ENCODE assay signal across 8 cellular contexts in the genomic region with DNA sequence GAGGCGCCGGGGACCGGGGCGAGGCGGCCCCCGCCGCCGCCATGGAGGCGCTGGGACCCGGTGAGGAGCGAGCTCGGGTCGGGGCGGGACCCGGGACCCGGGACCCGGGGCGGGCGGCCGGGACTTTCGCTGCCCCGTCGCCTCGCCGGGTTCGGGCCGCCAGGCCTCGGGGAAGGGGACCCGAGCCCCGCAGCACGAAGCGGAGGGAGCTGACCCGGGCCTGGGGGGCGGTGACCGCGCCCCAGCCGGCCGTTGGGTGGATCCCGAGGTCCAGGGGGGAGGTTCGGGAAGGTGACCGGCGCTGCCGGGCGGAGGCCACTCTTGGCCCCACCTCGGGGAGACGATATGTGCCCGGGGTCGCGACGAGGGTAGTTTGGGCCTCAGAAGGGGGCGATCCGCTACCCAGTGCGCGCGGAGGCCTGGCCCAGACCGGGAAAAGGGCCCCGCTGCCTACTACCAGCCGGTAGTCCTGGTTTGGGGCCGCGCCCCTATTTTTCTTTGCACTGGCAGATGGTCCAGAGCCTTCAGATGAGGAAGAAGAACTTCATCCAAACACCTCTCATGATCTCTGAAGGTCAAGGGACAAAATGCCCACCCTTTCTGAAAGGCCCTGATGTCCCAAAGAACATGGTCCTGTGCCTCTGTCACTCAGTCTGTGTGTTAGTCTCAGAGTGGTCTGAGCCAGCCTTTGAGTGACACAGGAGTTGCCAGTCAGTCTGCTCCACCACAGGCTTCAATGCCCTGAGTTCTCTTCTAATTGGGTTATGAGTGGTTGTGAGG. TPM values are rescaled to one million over a fixed set of nuclear protein-coding genes. Genes with fewer than 3 reads are reported as not detected.
DNase-seq lines count a peak whose midpoint lies in the region; TF ChIP-seq lines count a peak whose summit lies in the region.

No MANE protein-coding gene starts in this region.

- peak overlapping the region; percentile 92 for H3K27ac Mint-ChIP-seq in activated T-helper 1 cell treated with anti-CD3 and anti-CD28 coated beads, Interleukin-12 subunit alpha, Interleukin-12 subunit beta, Interleukin-2, Interleukin-4 antibody, amounts not matched to agents 30 ng/mL and 10 ng/mL and 1 ng/mL, durations not matched to agents 14 hours and 24 hours and 36 hours
- H3K27ac Mint-ChIP-seq in type B pancreatic cell = peak overlapping the region; percentile 81

- H3K36me3 ChIP-seq in Loucy (ENCODE audit: insufficient read depth, low read length) = no peaks in the 10 kb centered on the region

- H3K9ac ChIP-seq in Loucy (ENCODE audit: low read depth, low read length, poor library complexity, severe bottlenecking) = peak overlapping the region; percentile 90

- peaks cover 6% of the 10 kb centered on the region; the same call in 1 of the 2 replicates for H3F3A ChIP-seq in Loucy (ENCODE audit: low read depth)

- no peaks in the 10 kb centered on the region for H3K9me3 Mint-ChIP-seq in activated T-helper 1 cell treated with anti-CD3 and anti-CD28 coated beads, Interleukin-12 subunit alpha, Interleukin-12 subunit beta, Interleukin-2, Interleukin-4 antibody, amounts not matched to agents 30 ng/mL and 10 ng/mL and 1 ng/mL, durations not matched to agents 14 hours and 24 hours and 36 hours
- no peaks in the 10 kb centered on the region for H3K9me3 Mint-ChIP-seq in type B pancreatic cell

- H3K9me3 ChIP-seq in Loucy (ENCODE audit: insufficient read depth, low read depth, low read length) = no peaks in the 10 kb centered on the region

- H3K4me3 Mint-ChIP-seq in activated T-helper 1 cell treated with anti-CD3 and anti-CD28 coated beads, Interleukin-12 subunit alpha, Interleukin-12 subunit beta, Interleukin-2, Interleukin-4 antibody, amounts not matched to agents 30 ng/mL and 10 ng/mL and 1 ng/mL, durations not matched to agents 14 hours and 24 hours and 36 hours = peak overlapping the region; percentile 92
- peak overlapping the region; percentile 93 for H3K4me3 Mint-ChIP-seq in type B pancreatic cell

- DNase-seq in NCI-H82 (lab: John Stamatoyannopoulos, UW) (peak; percentile 77), NCI-H82 treated with DMSO at 0.1 percent for 48 hours (lab: John Stamatoyannopoulos, UW; ENCODE audit: unreplicated experiment) (no peak), fibroblast of peridontal ligament (ENCODE audit: extremely low read depth) (peak; percentile 27), myocyte (ENCODE audit: low read depth) (peak; percentile 56), type B pancreatic cell (ENCODE audit: extremely low spot score, unreplicated experiment) (peak; percentile 73), NCI-H1694 (lab: John Stamatoyannopoulos, UW) (no peak)
- DNase-seq in activated T-helper 1 cell treated with anti-CD3 and anti-CD28 coated beads, Interleukin-12 subunit alpha, Interleukin-12 subunit beta, Interleukin-2, Interleukin-4 antibody, amounts not matched to agents 30 ng/mL and 10 ng/mL and 1 ng/mL, durations not matched to agents 14 hours and 24 hours and 36 hours (ENCODE audit: low spot score) = no peak

- no peaks in the 10 kb centered on the region for H3K27me3 ChIP-seq in Loucy (ENCODE audit: insufficient read depth, low read length, poor library complexity, severe bottlenecking)

- intact Hi-C loops in activated T-helper 1 cell treated with anti-CD3 and anti-CD28 coated beads, Interleukin-12 subunit alpha, Interleukin-12 subunit beta, Interleukin-2, Interleukin-4 antibody, amounts not matched to agents 30 ng/mL and 10 ng/mL and 1 ng/mL, durations not matched to agents 14 hours and 24 hours and 36 hours (cut with micrococcal nuclease) = loop anchor here (5.0 kb wide), 1 partner anchor 124 kb away; a partner anchor contains a TSS

- peaks cover 34% of the 10 kb centered on the region for H3K4me1 ChIP-seq in Loucy (ENCODE audit: insufficient read depth, low read length, poor library complexity, severe bottlenecking)

- TF ChIP-seq CTCF in Loucy (conservative IDR thresholded peaks at IDR 0.05; ENCODE audit: low read length) = no peak
- TF ChIP-seq CTCF in type B pancreatic cell (conservative IDR thresholded peaks at IDR 0.05) = no peak

- H3K4me3 ChIP-seq in Loucy (ENCODE audit: low read length, poor library complexity, severe bottlenecking) = peak overlapping the region; percentile 88

- peak overlapping the region; percentile 94 for H2AFZ ChIP-seq in Loucy (ENCODE audit: low read length)

- H3K4me1 Mint-ChIP-seq in activated T-helper 1 cell treated with anti-CD3 and anti-CD28 coated beads, Interleukin-12 subunit alpha, Interleukin-12 subunit beta, Interleukin-2, Interleukin-4 antibody, amounts not matched to agents 30 ng/mL and 10 ng/mL and 1 ng/mL, durations not matched to agents 14 hours and 24 hours and 36 hours (ENCODE audit: low read depth) = peaks cover 31% of the 10 kb centered on the region
- peaks cover 19% of the 10 kb centered on the region for H3K4me1 Mint-ChIP-seq in type B pancreatic cell (ENCODE audit: unreplicated experiment)

- H3K9me2 ChIP-seq in Loucy (replicated peaks; ENCODE audit: low read depth, low read length) = no peaks in the 10 kb centered on the region

- H3K79me2 ChIP-seq in Loucy (ENCODE audit: insufficient read depth, low read length) = peaks cover 20% of the 10 kb centered on the region; the same call in 1 of the 2 replicates

- peaks cover 4% of the 10 kb centered on the region for H3K36me3 Mint-ChIP-seq in activated T-helper 1 cell treated with anti-CD3 and anti-CD28 coated beads, Interleukin-12 subunit alpha, Interleukin-12 subunit beta, Interleukin-2, Interleukin-4 antibody, amounts not matched to agents 30 ng/mL and 10 ng/mL and 1 ng/mL, durations not matched to agents 14 hours and 24 hours and 36 hours (ENCODE audit: low read depth)
- H3K36me3 Mint-ChIP-seq in type B pancreatic cell = no peaks in the 10 kb centered on the region

- peaks cover 4% of the 10 kb centered on the region for H4K20me1 ChIP-seq in Loucy (ENCODE audit: insufficient read depth, low read length, poor library complexity, severe bottlenecking)

- H3K27me3 Mint-ChIP-seq in activated T-helper 1 cell treated with anti-CD3 and anti-CD28 coated beads, Interleukin-12 subunit alpha, Interleukin-12 subunit beta, Interleukin-2, Interleukin-4 antibody, amounts not matched to agents 30 ng/mL and 10 ng/mL and 1 ng/mL, durations not matched to agents 14 hours and 24 hours and 36 hours (ENCODE audit: insufficient read depth) = no peaks in the 10 kb centered on the region
- H3K27me3 Mint-ChIP-seq in type B pancreatic cell = no peaks in the 10 kb centered on the region

- H3K4me2 ChIP-seq in Loucy (ENCODE audit: low read depth, low read length, poor library complexity, severe bottlenecking) = peak overlapping the region; percentile 83

RNA-seq across cellular contexts. Expression of a gene that starts 0.8 kb away (rescaled TPM):
- total RNA-seq in activated T-helper 1 cell treated with anti-CD3 and anti-CD28 coated beads, Interleukin-12 subunit alpha, Interleukin-12 subunit beta, Interleukin-2, Interleukin-4 antibody, amounts not matched to agents 30 ng/mL and 10 ng/mL and 1 ng/mL, durations not matched to agents 14 hours and 24 hours and 36 hours = 7.5 and 8.0 TPM in 2 replicates
- total RNA-seq in myocyte (12.7 and 14.1 TPM in 2 replicates), type B pancreatic cell (ENCODE audit: low replicate concordance) (15.9 and 21.4 TPM in 2 replicates)
- 9.5 TPM for polyA plus RNA-seq in myocyte (2012)

RNA-seq across cellular contexts. Expression of a gene that starts 38.8 kb away (rescaled TPM):
- total RNA-seq in activated T-helper 1 cell treated with anti-CD3 and anti-CD28 coated beads, Interleukin-12 subunit alpha, Interleukin-12 subunit beta, Interleukin-2, Interleukin-4 antibody, amounts not matched to agents 30 ng/mL and 10 ng/mL and 1 ng/mL, durations not matched to agents 14 hours and 24 hours and 36 hours = 53.0 and 53.1 TPM in 2 replicates
- total RNA-seq in myocyte = 0.51 and 0.52 TPM in 2 replicates
- polyA plus RNA-seq in myocyte (2012) = 0.34 TPM
- 11.2 and 29.7 TPM in 2 replicates for total RNA-seq in type B pancreatic cell (ENCODE audit: low replicate concordance)

Comparison
In these comparisons a context has a peak if more than half of its experiments do, and no peak if none do; other contexts are left out.
1. DNase-seq: peak in NCI-H82 (single experiment), fibroblast of peridontal ligament (single experiment), myocyte (single experiment) and type B pancreatic cell (single experiment); none in NCI-H82 treated with DMSO at 0.1 percent for 48 hours (single experiment), activated T-helper 1 cell treated with anti-CD3 and anti-CD28 coated beads, Interleukin-12 subunit alpha, Interleukin-12 subunit beta, Interleukin-2, Interleukin-4 antibody, amounts not matched to agents 30 ng/mL and 10 ng/mL and 1 ng/mL, durations not matched to agents 14 hours and 24 hours and 36 hours (single experiment) and NCI-H1694 (single experiment).